In genomic region chr14:95314609-95315008, GRCh38 we compare ENCODE assay signal across 11 cellular contexts. TPM values are rescaled to one million over a fixed set of nuclear protein-coding genes. Genes with fewer than 3 reads are reported as not detected.
DNase-seq lines count a peak whose midpoint lies in the region; ATAC-seq, FAIRE-seq and TF ChIP-seq lines count a peak whose summit lies in the region.
"Had no signal": no experiment of that assay in that cellular context is flagged by ENCODE, and none has a peak within 500 bp of the region (broad histone marks: within the 10 kb centered on the region; RNA-seq: fewer than 3 reads in every experiment).

No MANE protein-coding gene starts in this region.

- H3K9me3 ChIP-seq in keratinocyte (ENCODE audit: control insufficient read depth, low read depth, low read length) = no peaks in the 10 kb centered on the region
- H3K9me3 ChIP-seq: mucosa of descending colon had no signal

- no peaks in the 10 kb centered on the region for H3K27me3 ChIP-seq in keratinocyte (ENCODE audit: control insufficient read depth, extremely low read depth, insufficient read depth, low read length)

- dilution Hi-C loops in keratinocyte (cut with MboI; ENCODE audit: extremely low pct_ligation_motif_present, low sequenced_read_pairs) = no loop called here

- H3K9me3 Mint-ChIP-seq in activated CD8-positive, alpha-beta T cell treated with anti-CD3 and anti-CD28 coated beads, Interleukin-2, amount 10 ng/mL, durations not matched to agents 7 days and 5 days (ENCODE audit: insufficient read depth) = no peaks in the 10 kb centered on the region
- no peaks in the 10 kb centered on the region for H3K9me3 Mint-ChIP-seq in effector memory CD8-positive, alpha-beta T cell
- H3K9me3 Mint-ChIP-seq in naive thymus-derived CD8-positive, alpha-beta T cell = no peaks in the 10 kb centered on the region

- H3K27me3 Mint-ChIP-seq in activated CD8-positive, alpha-beta T cell treated with anti-CD3 and anti-CD28 coated beads, Interleukin-2, amount 10 ng/mL, durations not matched to agents 7 days and 5 days (ENCODE audit: low read depth) = peaks cover 18% of the 10 kb centered on the region
- H3K27me3 Mint-ChIP-seq in effector memory CD8-positive, alpha-beta T cell = peaks cover 64 to 94% of the 10 kb centered on the region in 2 donors
- peaks cover 0 to 18% (median 7%) of the 10 kb centered on the region in 5 donors for H3K27me3 Mint-ChIP-seq in naive thymus-derived CD8-positive, alpha-beta T cell

- peaks cover 3% of the 10 kb centered on the region for H4K20me1 ChIP-seq in keratinocyte (ENCODE audit: control insufficient read depth, extremely low read depth, insufficient read depth, low read length)

- no peaks in the 10 kb centered on the region for H3K36me3 ChIP-seq in keratinocyte (ENCODE audit: control insufficient read depth in 2 of 2, extremely low read depth in 1 of 2, insufficient read depth in 2 of 2, low read length in 2 of 2)

- H3K4me3 Mint-ChIP-seq in activated CD8-positive, alpha-beta T cell treated with anti-CD3 and anti-CD28 coated beads, Interleukin-2, amount 10 ng/mL, durations not matched to agents 7 days and 5 days = no peak overlapping the region
- H3K4me3 Mint-ChIP-seq in effector memory CD8-positive, alpha-beta T cell = no peak overlapping the region
- H3K4me3 Mint-ChIP-seq in naive thymus-derived CD8-positive, alpha-beta T cell = no peak overlapping the region

- H3K4me2 ChIP-seq in keratinocyte (ENCODE audit: control insufficient read depth, extremely low read depth, insufficient read depth, low read depth, low read length) = peak overlapping the region; percentile 45

- TF ChIP-seq CTCF in keratinocyte (optimal IDR thresholded peaks at IDR 0.05 in 1 of 3, IDR thresholded peaks at IDR 0.05 in 1 of 3, conservative IDR thresholded peaks at IDR 0.05 in 1 of 3; ENCODE audit: extremely low read depth in 1 of 3, insufficient read depth in 2 of 3, low read length in 3 of 3) = no peak

- no peaks in the 10 kb centered on the region for H3K79me2 ChIP-seq in keratinocyte (ENCODE audit: control insufficient read depth, insufficient read depth, low read length)

- FAIRE-seq in keratinocyte (lab: Jason Lieb, UNC) = peak; percentile 88
- FAIRE-seq: A204.1 had no signal

- no peak overlapping the region for H3K9ac ChIP-seq in keratinocyte (ENCODE audit: control insufficient read depth, extremely low read depth, insufficient read depth, low read length)

- ATAC-seq in HG03039 (IDR thresholded peaks at IDR 0.05; ENCODE audit: unreplicated experiment) = peak; percentile 52
- no peak for ATAC-seq in activated CD8-positive, alpha-beta T cell treated with anti-CD3 and anti-CD28 coated beads, Interleukin-2, amount 10 ng/mL, durations not matched to agents 7 days and 5 days
- ATAC-seq in effector memory CD8-positive, alpha-beta T cell (replicated peaks) = no peak
- ATAC-seq in naive thymus-derived CD8-positive, alpha-beta T cell = no peak

- H3K27ac ChIP-seq in keratinocyte (ENCODE audit: control insufficient read depth, insufficient read depth, low read length) = no peak overlapping the region
- H3K27ac ChIP-seq: SK-N-MC had no signal

- POLR2A ChIA-PET in activated CD8-positive, alpha-beta T cell treated with anti-CD3 and anti-CD28 coated beads, Interleukin-2, amount 10 ng/mL, durations not matched to agents 7 days and 5 days (lab: Charles Lee) = interaction anchor here (0.9 kb wide), 1 partner anchor 24 kb away, joined by 3 read pairs; no protein-coding TSS in a partner anchor
- POLR2A ChIA-PET in naive thymus-derived CD8-positive, alpha-beta T cell (lab: Charles Lee) = no interaction called here

- H3K9me1 ChIP-seq in keratinocyte (ENCODE audit: control insufficient read depth, extremely low read depth, insufficient read depth, low read length) = peaks cover 2% of the 10 kb centered on the region

- H3K4me3 ChIP-seq in keratinocyte (ENCODE audit: control insufficient read depth in 2 of 3, extremely low read depth in 1 of 3, insufficient read depth in 2 of 3, low read depth in 1 of 3, low read length in 3 of 3) = no peak overlapping the region
- H3K4me3 ChIP-seq: mucosa of descending colon, SK-N-MC had no signal

- DNase-seq in NOMO-1 (lab: John Stamatoyannopoulos, UW; ENCODE audit: unreplicated experiment in 2 of 2) (peak; percentile 19 to 48), NOMO-1 treated with dmso at 0.1 percent for 144 hours (lab: John Stamatoyannopoulos, UW; ENCODE audit: unreplicated experiment) (no peak), keratinocyte (ENCODE audit: low read depth, low spot score) (no peak), RKO (ENCODE audit: low spot score) (no peak)
- DNase-seq in activated CD8-positive, alpha-beta T cell treated with anti-CD3 and anti-CD28 coated beads, Interleukin-2, amount 10 ng/mL, durations not matched to agents 7 days and 5 days = peak; percentile 32
- no peak for DNase-seq in effector memory CD8-positive, alpha-beta T cell
- DNase-seq in naive thymus-derived CD8-positive, alpha-beta T cell = no peak

- peaks cover 19% of the 10 kb centered on the region for H3K4me1 ChIP-seq in keratinocyte (ENCODE audit: control insufficient read depth, extremely low read depth, insufficient read depth, low read length)

- H3K27ac Mint-ChIP-seq in activated CD8-positive, alpha-beta T cell treated with anti-CD3 and anti-CD28 coated beads, Interleukin-2, amount 10 ng/mL, durations not matched to agents 7 days and 5 days = no peak overlapping the region
- H3K27ac Mint-ChIP-seq in effector memory CD8-positive, alpha-beta T cell = no peak overlapping the region
- no peak overlapping the region for H3K27ac Mint-ChIP-seq in naive thymus-derived CD8-positive, alpha-beta T cell

- CTCF ChIA-PET in activated CD8-positive, alpha-beta T cell treated with anti-CD3 and anti-CD28 coated beads, Interleukin-2, amount 10 ng/mL, durations not matched to agents 7 days and 5 days (lab: Charles Lee) = no interaction called here

- H3K36me3 Mint-ChIP-seq in activated CD8-positive, alpha-beta T cell treated with anti-CD3 and anti-CD28 coated beads, Interleukin-2, amount 10 ng/mL, durations not matched to agents 7 days and 5 days (ENCODE audit: low read depth) = no peaks in the 10 kb centered on the region
- H3K36me3 Mint-ChIP-seq in effector memory CD8-positive, alpha-beta T cell (ENCODE audit: insufficient read depth) = peaks cover 3% of the 10 kb centered on the region
- no peaks in the 10 kb centered on the region for H3K36me3 Mint-ChIP-seq in naive thymus-derived CD8-positive, alpha-beta T cell

- H2AFZ ChIP-seq in keratinocyte (ENCODE audit: control insufficient read depth, low read length) = no peak overlapping the region

- peaks cover 24% of the 10 kb centered on the region for H3K4me1 Mint-ChIP-seq in activated CD8-positive, alpha-beta T cell treated with anti-CD3 and anti-CD28 coated beads, Interleukin-2, amount 10 ng/mL, durations not matched to agents 7 days and 5 days (ENCODE audit: low read depth)
- H3K4me1 Mint-ChIP-seq in effector memory CD8-positive, alpha-beta T cell (ENCODE audit: low read depth in 2 of 2) = peaks cover 5 to 7% of the 10 kb centered on the region in 2 donors
- H3K4me1 Mint-ChIP-seq in naive thymus-derived CD8-positive, alpha-beta T cell = peaks cover 11 to 25% (median 16%) of the 10 kb centered on the region in 4 donors

RNA-seq across cellular contexts. Expression of gene CLMN, which starts 5.1 kb away (rescaled TPM):
- total RNA-seq in activated CD8-positive, alpha-beta T cell treated with anti-CD3 and anti-CD28 coated beads, Interleukin-2, amount 10 ng/mL, durations not matched to agents 7 days and 5 days = 1 to 10 TPM; 1.6 TPM
- polyA plus RNA-seq in keratinocyte = 2.9 to 7.0 TPM (median 6.1 TPM) in 3 replicates
- 13.8 TPM for polyA plus RNA-seq in keratinocyte (2011; ENCODE audit: low read depth)
- 6.1 and 9.6 TPM in 2 replicates for polyA plus RNA-seq in keratinocyte (2011; cell fraction: cytosol; rRNA removed)
- 8.1 and 9.1 TPM in 2 replicates for polyA plus RNA-seq in keratinocyte (2011; cell fraction: nucleus; rRNA removed)
- polyA plus RNA-seq in keratinocyte (2012; ENCODE audit: low replicate concordance) = 4.1 and 8.5 TPM in 2 replicates
- polyA minus RNA-seq in keratinocyte = 3.2 to 16.5 TPM (median 5.1 TPM) in 3 replicates
- polyA minus RNA-seq in keratinocyte (2011; cell fraction: cytosol; rRNA and poly(A)+ RNA removed) = 5.6 TPM
- 5.5 and 13.3 TPM in 2 replicates for polyA minus RNA-seq in keratinocyte (2011; cell fraction: nucleus; rRNA and poly(A)+ RNA removed)
- 1 to 10 TPM; 2.0 to 2.2 TPM for total RNA-seq in naive thymus-derived CD8-positive, alpha-beta T cell
- polyA plus RNA-seq in naive thymus-derived CD8-positive, alpha-beta T cell = under 1 TPM; 0.07 to 0.32 (median 0.18) TPM

Comparison
In these comparisons a context has a peak if more than half of its experiments do, and no peak if none do; other contexts are left out.
1. DNase-seq: peak in NOMO-1 (2 of 2) and activated CD8-positive, alpha-beta T cell treated with anti-CD3 and anti-CD28 coated beads, Interleukin-2, amount 10 ng/mL, durations not matched to agents 7 days and 5 days (single experiment); none in NOMO-1 treated with dmso at 0.1 percent for 144 hours (single experiment), keratinocyte (single experiment), RKO (single experiment), effector memory CD8-positive, alpha-beta T cell (0 of 3) and naive thymus-derived CD8-positive, alpha-beta T cell (0 of 10).